ENCODE assay signal across 23 cellular contexts in genomic region chr22:31737932-31738331, GRCh38.
"Had no signal": no experiment of that assay in that cellular context is flagged by ENCODE, and none has a peak within 500 bp of the region (broad histone marks: within the 10 kb centered on the region; RNA-seq: fewer than 3 reads in every experiment).

No MANE protein-coding gene starts in this region.

- H3K27ac ChIP-seq: body of pancreas, foreskin keratinocyte, left ventricle myocardium inferior, prostate gland, skin epidermis, tibial nerve, vagina had no signal

- H3K4me1 Mint-ChIP-seq: nephron had no signal

- DNase-seq: activated CD4-positive, CD25-positive, alpha-beta regulatory T cell treated with anti-CD3 and anti-CD28 coated beads, Interleukin-2, amount 50 U/mL, for 72 hours; activated CD8-positive, alpha-beta memory T cell treated with anti-CD3 and anti-CD28 coated beads for 24 hours; activated effector memory CD4-positive, alpha-beta T cell treated with anti-CD3 and anti-CD28 coated beads, Interleukin-2, amount 50 U/mL, for 16 hours; amniotic stem cell; body of pancreas; central memory CD4-positive, alpha-beta T cell; cortex of kidney; effector CD4-positive, alpha-beta T cell; foreskin keratinocyte; left ventricle myocardium inferior; mucosa of descending colon; occipital lobe; right cardiac atrium; stimulated activated CD4-positive, alpha-beta T cell treated with anti-CD3 and anti-CD28 coated beads, Interleukin-15, amount 100 ng/mL, for 24 hours; stimulated activated CD4-positive, alpha-beta T cell treated with anti-CD3 and anti-CD28 coated beads, Interleukin-4, amount 100 ng/mL, for 24 hours; stimulated activated naive CD4-positive, alpha-beta T cell treated with Interleukin-2 at 50 U/mL for 16 hours; substantia nigra; T-helper 9 cell had no signal

- H3K4me3 ChIP-seq: body of pancreas, left ventricle myocardium inferior, mucosa of descending colon, prostate gland, skin epidermis, tibial nerve, vagina had no signal

- H3K27me3 ChIP-seq: body of pancreas, foreskin keratinocyte, tibial nerve, vagina had no signal

- ATAC-seq: body of pancreas, foreskin keratinocyte, mucosa of descending colon had no signal

- H3K9me3 Mint-ChIP-seq: nephron had no signal

- H3K27ac Mint-ChIP-seq: nephron had no signal

- H3K4me1 ChIP-seq: prostate gland had no signal

- H3K4me3 Mint-ChIP-seq: nephron had no signal

- H3K36me3 ChIP-seq: prostate gland had no signal

- H3K9me3 ChIP-seq: body of pancreas, left ventricle myocardium inferior, mucosa of descending colon, prostate gland, tibial nerve, vagina had no signal
